25 cellular contexts compared by ENCODE assay signal in the genomic region with DNA sequence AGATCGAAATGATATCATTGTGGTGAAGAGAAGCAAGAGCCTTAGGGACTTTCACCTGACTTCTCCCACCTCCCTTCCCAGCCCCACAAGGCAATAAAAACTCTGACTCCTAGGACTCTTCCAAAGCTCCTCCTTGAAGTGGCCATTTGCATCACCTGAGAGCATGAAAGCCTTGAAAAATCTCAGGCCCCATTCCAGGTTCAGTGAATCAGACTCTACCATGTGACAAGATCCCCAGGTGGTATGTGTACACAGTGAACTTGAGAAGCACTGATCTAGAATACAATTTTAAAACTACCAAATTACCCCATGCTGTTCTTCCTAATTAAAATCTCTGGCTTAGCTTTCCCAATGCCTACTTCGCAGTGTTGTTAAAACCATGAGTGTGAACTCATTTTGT.
A peak's percentile ranks its signal among the peaks of the same experiment; 100 is the strongest.
DNase-seq lines count a peak whose midpoint lies in the region; FAIRE-seq and TF ChIP-seq lines count a peak whose summit lies in the region.
"Had no signal": no experiment of that assay in that cellular context is flagged by ENCODE, and none has a peak within 500 bp of the region (broad histone marks: within the 10 kb centered on the region; RNA-seq: fewer than 3 reads in every experiment).

No MANE protein-coding gene starts in this region.

- CTCF ChIA-PET in MCF 10A (lab: Yijun Ruan, JAX) = interaction anchor here (0.7 to 1.2 kb wide), 3 partner anchors 9 to 965 kb away, joined by 3 to 4 read pairs (median 4); no protein-coding TSS in a partner anchor

- no peak for TF ChIP-seq CTCF in MCF 10A (IDR thresholded peaks at IDR 0.05; ENCODE audit: unreplicated experiment)
- no peak for TF ChIP-seq CTCF in breast epithelium (IDR thresholded peaks at IDR 0.05)
- TF ChIP-seq CTCF in bronchial epithelial cell (IDR thresholded peaks at IDR 0.05; ENCODE audit: insufficient read depth, low read length, severe bottlenecking) = no peak
- TF ChIP-seq CTCF in type B pancreatic cell (conservative IDR thresholded peaks at IDR 0.05) = no peak

- intact Hi-C loops in MCF 10A (cut with micrococcal nuclease) (no loop called here), breast epithelium (cut with DNase I; ENCODE audit: low total_unique reads) (no loop called here)

- DNase-seq in MCF 10A (ENCODE audit: unreplicated experiment) (peak; percentile 70), breast epithelium (ENCODE audit: low spot score in 2 of 2) (no peak), bronchial epithelial cell (ENCODE audit: low read depth) (peak; percentile 86), kidney tubule cell (ENCODE audit: low spot score) (peak; percentile 71), midbrain (lab: John Stamatoyannopoulos, UW) (no peak), amygdala (lab: John Stamatoyannopoulos, UW) (no peak), NCI-H2081 treated with DMSO at 0.1 percent for 48 hours (lab: John Stamatoyannopoulos, UW) (no peak), type B pancreatic cell (ENCODE audit: extremely low spot score, unreplicated experiment) (no peak)
- DNase-seq: activated CD4-positive, alpha-beta T cell treated with anti-CD3 and anti-CD28 coated beads, Interleukin-2, amount 10 ng/mL, durations not matched to agents 7 days and 5 days; aorta; Caco-2; foreskin melanocyte; hippocampal formation; KBM-7; kidney; mesenchymal stem cell; naive thymus-derived CD8-positive, alpha-beta T cell; NCI-H187; RPMI8226; stomach; transverse colon had no signal

- H3K27me3 ChIP-seq in breast epithelium (no peaks in the 10 kb centered on the region), bronchial epithelial cell (ENCODE audit: control insufficient read depth, insufficient read depth, low read length) (no peaks in the 10 kb centered on the region)
- H3K27me3 ChIP-seq: stomach, transverse colon had no signal

- H3K4me3 ChIP-seq in breast epithelium (no peak overlapping the region), bronchial epithelial cell (ENCODE audit: low read depth, low read length) (no peak overlapping the region)
- H3K4me3 ChIP-seq: HAP-1, stomach, transverse colon had no signal

- H3K27ac ChIP-seq in breast epithelium = no peak overlapping the region
- H3K27ac ChIP-seq: stomach, transverse colon, VCaP had no signal

- H3K27me3 Mint-ChIP-seq in MCF 10A (ENCODE audit: insufficient read depth, unreplicated experiment) (no peaks in the 10 kb centered on the region), type B pancreatic cell (no peaks in the 10 kb centered on the region)
- H3K27me3 Mint-ChIP-seq: activated CD4-positive, alpha-beta T cell treated with anti-CD3 and anti-CD28 coated beads, Interleukin-2, amount 10 ng/mL, durations not matched to agents 7 days and 5 days; central memory CD8-positive, alpha-beta T cell had no signal

- FAIRE-seq in bronchial epithelial cell (lab: Jason Lieb, UNC) = no peak
- FAIRE-seq: kidney had no signal

- BruUV-seq in MCF 10A (replicated peaks; lab: Mats Ljungman, UMichigan) = no TSS peak

- no peak overlapping the region for H3K4me3 Mint-ChIP-seq in MCF 10A (ENCODE audit: unreplicated experiment)
- H3K4me3 Mint-ChIP-seq in type B pancreatic cell = no peak overlapping the region
- H3K4me3 Mint-ChIP-seq: activated CD4-positive, alpha-beta T cell treated with anti-CD3 and anti-CD28 coated beads, Interleukin-2, amount 10 ng/mL, durations not matched to agents 7 days and 5 days; activated naive CD4-positive, alpha-beta T cell treated with anti-CD3 and anti-CD28 coated beads, Interleukin-2, amount 50 U/mL, for 24 hours; central memory CD8-positive, alpha-beta T cell; naive thymus-derived CD8-positive, alpha-beta T cell had no signal

- H3K36me3 ChIP-seq in breast epithelium = no peaks in the 10 kb centered on the region
- no peaks in the 10 kb centered on the region for H3K36me3 ChIP-seq in bronchial epithelial cell (ENCODE audit: control insufficient read depth, insufficient read depth, low read length)
- H3K36me3 ChIP-seq: HAP-1, stomach, transverse colon had no signal

- no peaks in the 10 kb centered on the region for H3K4me1 ChIP-seq in breast epithelium
- H3K4me1 ChIP-seq: Caco-2, HAP-1 had no signal

- no peaks in the 10 kb centered on the region for H3K36me3 Mint-ChIP-seq in MCF 10A (ENCODE audit: insufficient read depth, unreplicated experiment)
- no peaks in the 10 kb centered on the region for H3K36me3 Mint-ChIP-seq in type B pancreatic cell

- peaks cover 17% of the 10 kb centered on the region for H3K4me1 Mint-ChIP-seq in MCF 10A (ENCODE audit: insufficient read depth, unreplicated experiment)
- peaks cover 9% of the 10 kb centered on the region for H3K4me1 Mint-ChIP-seq in type B pancreatic cell (ENCODE audit: unreplicated experiment)

- POLR2A ChIA-PET in MCF 10A (lab: Yijun Ruan, JAX) = interaction anchor here (0.6 to 1.4 kb wide), 6 partner anchors 135 to 818 kb away, joined by 3 to 5 read pairs (median 3); no protein-coding TSS in a partner anchor

- H3K9me3 Mint-ChIP-seq in MCF 10A (ENCODE audit: unreplicated experiment) (peaks cover 8% of the 10 kb centered on the region), type B pancreatic cell (no peaks in the 10 kb centered on the region)
- H3K9me3 Mint-ChIP-seq: central memory CD8-positive, alpha-beta T cell had no signal

- H3K9me3 ChIP-seq in breast epithelium = no peaks in the 10 kb centered on the region
- H3K9me3 ChIP-seq: Caco-2, HAP-1, transverse colon had no signal

- no peak for TF ChIP-seq POLR2A in breast epithelium (IDR thresholded peaks at IDR 0.05)

- H3K27ac Mint-ChIP-seq in MCF 10A (ENCODE audit: low read depth, unreplicated experiment) = peak overlapping the region; percentile 39
- no peak overlapping the region for H3K27ac Mint-ChIP-seq in type B pancreatic cell
- H3K27ac Mint-ChIP-seq: activated CD4-positive, alpha-beta T cell treated with anti-CD3 and anti-CD28 coated beads, Interleukin-2, amount 10 ng/mL, durations not matched to agents 7 days and 5 days; activated naive CD4-positive, alpha-beta T cell treated with anti-CD3 and anti-CD28 coated beads, Interleukin-2, amount 50 U/mL, for 24 hours; naive thymus-derived CD8-positive, alpha-beta T cell had no signal

Comparison
In these comparisons a context has a peak if more than half of its experiments do, and no peak if none do; other contexts are left out.
1. DNase-seq: peak in MCF 10A (single experiment), bronchial epithelial cell (single experiment) and kidney tubule cell (single experiment); none in breast epithelium (0 of 2), midbrain (single experiment), amygdala (0 of 56), NCI-H2081 treated with DMSO at 0.1 percent for 48 hours (single experiment) and type B pancreatic cell (single experiment).